In genomic region chr11:23181022-23181807, GRCh38 we compare ENCODE assay signal across 22 cellular contexts.
DNase-seq lines count a peak whose midpoint lies in the region; ATAC-seq, FAIRE-seq and TF ChIP-seq lines count a peak whose summit lies in the region.
"Had no signal": no experiment of that assay in that cellular context is flagged by ENCODE, and none has a peak within 500 bp of the region (broad histone marks: within the 10 kb centered on the region; RNA-seq: fewer than 3 reads in every experiment).

No MANE protein-coding gene starts in this region.

- ATAC-seq in DND-41 (ENCODE audit: insufficient read depth, low read depth) (peak; percentile 89), psoas muscle (no peak)
- ATAC-seq: K562, Panc1 had no signal

- no peak for TF ChIP-seq CTCF in DND-41 (IDR thresholded peaks at IDR 0.05; ENCODE audit: borderline replicate concordance, extremely low read depth, low read length, poor library complexity, severe bottlenecking)
- no peak for TF ChIP-seq CTCF in OCI-LY3 (IDR thresholded peaks at IDR 0.05; ENCODE audit: low read depth, low read length)
- no peak for TF ChIP-seq CTCF in endothelial cell of umbilical vein (IDR thresholded peaks at IDR 0.05; ENCODE audit: extremely low read depth in 1 of 2, insufficient read depth in 1 of 2, low read depth in 1 of 2, low read length in 2 of 2)
- TF ChIP-seq CTCF in psoas muscle (IDR thresholded peaks at IDR 0.05) = no peak

- no peak overlapping the region for H2BK15ac ChIP-seq in neuronal stem cell (ENCODE audit: low read length)

- CTCF ChIA-PET in endothelial cell of umbilical vein (lab: Charles Lee) = interaction anchor here (1.1 kb wide), 1 partner anchor 15 kb away, joined by 3 read pairs; no protein-coding TSS in a partner anchor

- TF ChIP-seq POLR2A in endothelial cell of umbilical vein (IDR thresholded peaks at IDR 0.05; ENCODE audit: low read depth, low read length) = no peak

- H3K14ac ChIP-seq in neuronal stem cell (ENCODE audit: low read length) = no peak overlapping the region

- H3K36me3 ChIP-seq in DND-41 (ENCODE audit: insufficient read depth, low read length) = no peaks in the 10 kb centered on the region
- H3K36me3 ChIP-seq in OCI-LY3 (replicated peaks; ENCODE audit: low read depth, low read length) = no peaks in the 10 kb centered on the region
- no peaks in the 10 kb centered on the region for H3K36me3 ChIP-seq in endothelial cell of umbilical vein (ENCODE audit: control insufficient read depth in 2 of 2, extremely low read depth in 1 of 2, insufficient read depth in 2 of 2, low read length in 2 of 2)
- no peaks in the 10 kb centered on the region for H3K36me3 ChIP-seq in psoas muscle (ENCODE audit: insufficient read depth in 1 of 2, low read depth in 1 of 2)
- H3K36me3 ChIP-seq in H7 (replicated peaks; ENCODE audit: control insufficient read depth, insufficient read depth, low read length) = no peaks in the 10 kb centered on the region
- H3K36me3 ChIP-seq in neuronal stem cell (replicated peaks in 1 of 2; ENCODE audit: control insufficient read depth in 2 of 2, insufficient read depth in 2 of 2, low read length in 2 of 2) = no peaks in the 10 kb centered on the region

- H2AFZ ChIP-seq in DND-41 (ENCODE audit: low read depth, low read length) = no peak overlapping the region
- H2AFZ ChIP-seq in OCI-LY3 (ENCODE audit: low read depth, low read length) = 0 out of 2 replicates have a peak overlapping the region, but pooled peaks have one; percentile 15
- no peak overlapping the region for H2AFZ ChIP-seq in endothelial cell of umbilical vein (ENCODE audit: low read depth, low read length)
- H2AFZ ChIP-seq in neuronal stem cell (ENCODE audit: low read length) = no peak overlapping the region

- H3K4me3 ChIP-seq in DND-41 (ENCODE audit: low read depth in 1 of 2, low read length in 2 of 2) (no peak overlapping the region), OCI-LY3 (ENCODE audit: low read length) (no peak overlapping the region), endothelial cell of umbilical vein (replicated peaks in 1 of 3; ENCODE audit: insufficient read depth in 1 of 3, low read depth in 1 of 3, low read length in 3 of 3) (no peak overlapping the region), psoas muscle (no peak overlapping the region), H7 (ENCODE audit: insufficient read depth, low read depth, low read length) (no peak overlapping the region), neuronal stem cell (ENCODE audit: low read length in 2 of 2) (no peak overlapping the region)
- H3K4me3 ChIP-seq in Jurkat, Clone E6-1 (ENCODE audit: low read length) = no peak overlapping the region
- H3K4me3 ChIP-seq: K562 had no signal

- H3K79me1 ChIP-seq in neuronal stem cell (ENCODE audit: low read depth, low read length) = no peaks in the 10 kb centered on the region

- 0 out of 2 replicates have a peak, but pooled peaks cover 4% of the 10 kb centered on the region for H3K4me1 ChIP-seq in DND-41 (ENCODE audit: insufficient read depth, low read length)
- H3K4me1 ChIP-seq in OCI-LY3 (ENCODE audit: low read length) = no peaks in the 10 kb centered on the region
- no peaks in the 10 kb centered on the region for H3K4me1 ChIP-seq in endothelial cell of umbilical vein (ENCODE audit: control insufficient read depth, extremely low read depth, insufficient read depth, low read length)
- H3K4me1 ChIP-seq in psoas muscle = no peaks in the 10 kb centered on the region
- no peaks in the 10 kb centered on the region for H3K4me1 ChIP-seq in neuronal stem cell (ENCODE audit: control insufficient read depth in 2 of 2, insufficient read depth in 1 of 2, low read depth in 1 of 2, low read length in 2 of 2)

- intact Hi-C loops in endothelial cell of umbilical vein (cut with micrococcal nuclease) = no loop called here
- intact Hi-C loops in psoas muscle (cut with DNase I) = no loop called here

- H4K20me1 ChIP-seq in DND-41 (ENCODE audit: insufficient read depth, low read length) = no peaks in the 10 kb centered on the region
- H4K20me1 ChIP-seq in OCI-LY3 (ENCODE audit: insufficient read depth, low read length) = no peaks in the 10 kb centered on the region
- H4K20me1 ChIP-seq in endothelial cell of umbilical vein (replicated peaks; ENCODE audit: control insufficient read depth, extremely low read depth, insufficient read depth, low read length) = no peaks in the 10 kb centered on the region

- H3K9ac ChIP-seq in DND-41 (ENCODE audit: low read depth, low read length) = no peak overlapping the region
- no peak overlapping the region for H3K9ac ChIP-seq in OCI-LY3 (ENCODE audit: low read length)
- no peak overlapping the region for H3K9ac ChIP-seq in endothelial cell of umbilical vein (replicated peaks; ENCODE audit: extremely low read depth, insufficient read depth, low read length)
- no peak overlapping the region for H3K9ac ChIP-seq in neuronal stem cell (ENCODE audit: low read depth, low read length, poor library complexity)
- H3K9ac ChIP-seq: SK-N-SH had no signal

- H2BK5ac ChIP-seq in neuronal stem cell (ENCODE audit: low read length) = no peak overlapping the region

- H3K9me1 ChIP-seq in endothelial cell of umbilical vein (replicated peaks; ENCODE audit: control insufficient read depth, extremely low read depth, insufficient read depth, low read length) = no peaks in the 10 kb centered on the region

- no peaks in the 10 kb centered on the region for H3K79me2 ChIP-seq in DND-41 (ENCODE audit: insufficient read depth, low read length)
- H3K79me2 ChIP-seq in OCI-LY3 (ENCODE audit: low read length) = no peaks in the 10 kb centered on the region
- no peaks in the 10 kb centered on the region for H3K79me2 ChIP-seq in endothelial cell of umbilical vein (ENCODE audit: control insufficient read depth, insufficient read depth, low read length)

- POLR2A ChIA-PET in endothelial cell of umbilical vein (lab: Charles Lee) = no interaction called here

- no peak overlapping the region for H2AK5ac ChIP-seq in neuronal stem cell (ENCODE audit: low read depth, low read length)

- dilution Hi-C loops in endothelial cell of umbilical vein (cut with MboI; ENCODE audit: extremely low pct_ligation_motif_present, low sequenced_read_pairs) = no loop called here

- H3K23ac ChIP-seq in neuronal stem cell (ENCODE audit: low read depth, low read length, poor library complexity) = no peak overlapping the region

- H3K18ac ChIP-seq in neuronal stem cell (ENCODE audit: low read length) = no peak overlapping the region

- no peaks in the 10 kb centered on the region for H3K9me3 ChIP-seq in DND-41 (ENCODE audit: insufficient read depth, low read length, severe bottlenecking)
- H3K9me3 ChIP-seq in OCI-LY3 (ENCODE audit: insufficient read depth, low read length) = no peaks in the 10 kb centered on the region
- no peaks in the 10 kb centered on the region for H3K9me3 ChIP-seq in endothelial cell of umbilical vein (replicated peaks; ENCODE audit: control insufficient read depth, insufficient read depth, low read length)
- no peaks in the 10 kb centered on the region for H3K9me3 ChIP-seq in psoas muscle
- no peaks in the 10 kb centered on the region for H3K9me3 ChIP-seq in neuronal stem cell (replicated peaks in 1 of 2; ENCODE audit: control insufficient read depth in 2 of 2, insufficient read depth in 1 of 2, low read depth in 1 of 2, low read length in 2 of 2)
- H3K9me3 ChIP-seq: SK-N-SH had no signal

- no peak overlapping the region for H4K8ac ChIP-seq in neuronal stem cell (ENCODE audit: low read depth, low read length)

- FAIRE-seq in endothelial cell of umbilical vein (lab: Jason Lieb, UNC) = peak; percentile 69
- FAIRE-seq: A204.1, GM19239, H54, K562 had no signal

- H3K4me2 ChIP-seq in DND-41 (ENCODE audit: insufficient read depth, low read length) (no peak overlapping the region), OCI-LY3 (ENCODE audit: low read length) (no peak overlapping the region), endothelial cell of umbilical vein (ENCODE audit: insufficient read depth, low read length) (no peak overlapping the region), neuronal stem cell (ENCODE audit: insufficient read depth, low read length, poor library complexity, severe bottlenecking) (no peak overlapping the region)
- H3K4me2 ChIP-seq: SK-N-SH had no signal

- H2BK12ac ChIP-seq in neuronal stem cell (ENCODE audit: low read length) = no peak overlapping the region

- H2BK120ac ChIP-seq in neuronal stem cell (ENCODE audit: low read depth, low read length) = no peak overlapping the region

- no TSS peak for BruUV-seq in endothelial cell of umbilical vein (replicated peaks; lab: Mats Ljungman, UMichigan)

- no peak overlapping the region for H3K27ac ChIP-seq in DND-41 (ENCODE audit: low read length)
- H3K27ac ChIP-seq in OCI-LY3 (ENCODE audit: low read length) = no peak overlapping the region
- H3K27ac ChIP-seq in endothelial cell of umbilical vein (ENCODE audit: insufficient read depth, low read depth, low read length) = no peak overlapping the region
- no peak overlapping the region for H3K27ac ChIP-seq in psoas muscle
- no peak overlapping the region for H3K27ac ChIP-seq in neuronal stem cell (replicated peaks; ENCODE audit: low read length)
- H3K27ac ChIP-seq: C4-2B had no signal

- H3K27me3 ChIP-seq in DND-41 (ENCODE audit: insufficient read depth, low read length, poor library complexity) = no peaks in the 10 kb centered on the region
- H3K27me3 ChIP-seq in OCI-LY3 (ENCODE audit: low read depth, low read length) = no peaks in the 10 kb centered on the region
- H3K27me3 ChIP-seq in endothelial cell of umbilical vein (ENCODE audit: control insufficient read depth in 2 of 2, insufficient read depth in 2 of 2, low read length in 2 of 2) = no peaks in the 10 kb centered on the region
- no peaks in the 10 kb centered on the region for H3K27me3 ChIP-seq in psoas muscle (ENCODE audit: insufficient read depth in 3 of 3, low read length in 2 of 3)
- no peaks in the 10 kb centered on the region for H3K27me3 ChIP-seq in H7 (ENCODE audit: control insufficient read depth, insufficient read depth, low read length)
- H3K27me3 ChIP-seq in neuronal stem cell (ENCODE audit: control insufficient read depth in 3 of 3, insufficient read depth in 3 of 3, low read depth in 1 of 3, low read length in 3 of 3) = no peaks in the 10 kb centered on the region

- DNase-seq in DND-41 (no peak), endothelial cell of umbilical vein (ENCODE audit: low read depth, low spot score) (no peak), psoas muscle (no peak), H7 (no peak), neuronal stem cell (ENCODE audit: low spot score) (no peak)
- DNase-seq in Jurkat, Clone E6-1 (ENCODE audit: low read depth, low spot score) = peak; percentile 18
- no peak for DNase-seq in stimulated activated CD4-positive, alpha-beta T cell treated with anti-CD3 and anti-CD28 coated beads, Interleukin-12 subunit alpha, Interleukin-12 subunit beta, amount 100 ng/mL, for 4 hours
- DNase-seq: GDM1, NCI-H1092, NCI-H1436, NCI-H1930, NCI-H510A, NCI-H748 treated with DMSO at 0.1 percent for 48 hours, SIG-M5, SK-N-SH had no signal

- H4K91ac ChIP-seq in neuronal stem cell (ENCODE audit: low read depth, low read length, poor library complexity) = no peak overlapping the region

- H3K4ac ChIP-seq in neuronal stem cell (ENCODE audit: low read length) = no peak overlapping the region

- 67 to 69% (median 69%) methylated on average over 4 of the region's 4 CpGs for WGBS in psoas muscle, 3 donors
- WGBS in neuronal stem cell (ENCODE audit: extremely low coverage in 2 of 2, insufficient read length in 2 of 2, insufficient replicate concordance in 1 of 2), 2 donors = no CpG with 5 or more reads among the region's 4 CpGs

TF ChIP-seq in endothelial cell of umbilical vein, 7 proteins besides CTCF, POLR2A, EP300 and RAD21 (continues in another document):
- TF ChIP-seq MYC (IDR thresholded peaks at IDR 0.05; ENCODE audit: low read depth, low read length) = no peak
